Comparison of ENCODE assay signal across 24 cellular contexts in genomic region chr12:115672506-115673080, GRCh38.
DNase-seq lines count a peak whose midpoint lies in the region; ATAC-seq and TF ChIP-seq lines count a peak whose summit lies in the region.
"Had no signal": no experiment of that assay in that cellular context is flagged by ENCODE, and none has a peak within 500 bp of the region (broad histone marks: within the 10 kb centered on the region; RNA-seq: fewer than 3 reads in every experiment).

No MANE protein-coding gene starts in this region.

- peaks cover 0 to 39% (median 23%) of the 10 kb centered on the region in 10 experiments; a peak in 16 of 20 replicates for H3K4me1 ChIP-seq in BLaER1 treated with 17β-estradiol and CSF1 and Interleukin-3, amounts not matched to agents 10 nM and 100 nM
- H3K4me1 ChIP-seq in PC-9 (replicated peaks; ENCODE audit: insufficient read depth), result no peaks in the 10 kb centered on the region
- H3K4me1 ChIP-seq: A549, BE2C, Caco-2, HAP-1 had no signal

- H2AFZ ChIP-seq in PC-9, result no peak overlapping the region

- no peaks in the 10 kb centered on the region for H3K36me3 Mint-ChIP-seq in activated T-cell treated with anti-CD3 and anti-CD28 coated beads, Interleukin-2, amount 50 U/mL, for 24 hours (ENCODE audit: low read depth)
- H3K36me3 Mint-ChIP-seq: CD4-positive, CD25-positive, alpha-beta regulatory T cell; CD8-positive, alpha-beta T cell had no signal

- no peak for TF ChIP-seq CTCF in PC-9 (conservative IDR thresholded peaks at IDR 0.05)

- no peak overlapping the region for H3K4me3 Mint-ChIP-seq in activated T-cell treated with anti-CD3 and anti-CD28 coated beads, Interleukin-2, amount 50 U/mL, for 24 hours
- H3K4me3 Mint-ChIP-seq: CD4-positive, CD25-positive, alpha-beta regulatory T cell; CD8-positive, alpha-beta T cell; HFFc6 had no signal

- BruUV-seq in PC-9 (replicated peaks; lab: Mats Ljungman, UMichigan), result no TSS peak

- H3K27me3 ChIP-seq in BLaER1 treated with 17β-estradiol and CSF1 and Interleukin-3, amounts not matched to agents 10 nM and 100 nM, result no peaks in the 10 kb centered on the region
- H3K27me3 ChIP-seq in PC-9 (ENCODE audit: insufficient read depth, low read depth), result peaks cover 34% of the 10 kb centered on the region; the same call in 1 of the 2 replicates
- H3K27me3 ChIP-seq: BE2C had no signal

- H3K9me3 ChIP-seq in BLaER1 treated with 17β-estradiol and CSF1 and Interleukin-3, amounts not matched to agents 10 nM and 100 nM (replicated peaks in 1 of 11), result no peaks in the 10 kb centered on the region
- H3K9me3 ChIP-seq in PC-9 (ENCODE audit: insufficient read depth, low read depth), result no peaks in the 10 kb centered on the region
- H3K9me3 ChIP-seq: Caco-2, HAP-1 had no signal

- no peak overlapping the region for H3K9ac ChIP-seq in BLaER1 treated with 17β-estradiol and CSF1 and Interleukin-3, amounts not matched to agents 10 nM and 100 nM

- CTCF ChIA-PET in PC-9 (lab: Charles Lee), result no interaction called here

- H4K20me1 ChIP-seq in BLaER1 treated with 17β-estradiol and CSF1 and Interleukin-3, amounts not matched to agents 10 nM and 100 nM, result no peaks in the 10 kb centered on the region
- H4K20me1 ChIP-seq in PC-9 (ENCODE audit: insufficient read depth), result no peaks in the 10 kb centered on the region

- H3K27me3 Mint-ChIP-seq in activated T-cell treated with anti-CD3 and anti-CD28 coated beads, Interleukin-2, amount 50 U/mL, for 24 hours, result no peaks in the 10 kb centered on the region
- H3K27me3 Mint-ChIP-seq: CD4-positive, CD25-positive, alpha-beta regulatory T cell had no signal

- no peaks in the 10 kb centered on the region for H3K9me2 ChIP-seq in PC-9 (ENCODE audit: insufficient read depth)

- no peaks in the 10 kb centered on the region for H3K36me3 ChIP-seq in BLaER1 treated with 17β-estradiol and CSF1 and Interleukin-3, amounts not matched to agents 10 nM and 100 nM
- H3K36me3 ChIP-seq in PC-9 (ENCODE audit: low read depth), result no peaks in the 10 kb centered on the region
- H3K36me3 ChIP-seq: BE2C, HAP-1 had no signal

- H3K27ac Mint-ChIP-seq in activated T-cell treated with anti-CD3 and anti-CD28 coated beads, Interleukin-2, amount 50 U/mL, for 24 hours, result no peak overlapping the region
- H3K27ac Mint-ChIP-seq: CD4-positive, CD25-positive, alpha-beta regulatory T cell; CD8-positive, alpha-beta T cell; HFFc6 had no signal

- ATAC-seq in activated CD4-positive, CD25-positive, alpha-beta regulatory T cell treated with anti-CD3 and anti-CD28 coated beads, Interleukin-2, amount 50 U/mL, for 24 hours, result no peak
- ATAC-seq: A549; CD8-positive, alpha-beta T cell; GM12878 had no signal

- POLR2A ChIA-PET in PC-9 (lab: Charles Lee; ENCODE audit: unreplicated experiment), result no interaction called here

- H3K27ac ChIP-seq in BLaER1 treated with 17β-estradiol and CSF1 and Interleukin-3, amounts not matched to agents 10 nM and 100 nM, result no peak overlapping the region
- H3K27ac ChIP-seq in PC-9, result no peak overlapping the region
- H3K27ac ChIP-seq: A549, C4-2B had no signal

- intact Hi-C loops in posterior vena cava (cut with DNase I), result no loop called here
- intact Hi-C loops in PC-9 (cut with micrococcal nuclease; ENCODE audit: unreplicated experiment), result no loop called here

- no peak overlapping the region for H3K4me3 ChIP-seq in BLaER1 treated with 17β-estradiol and CSF1 and Interleukin-3, amounts not matched to agents 10 nM and 100 nM
- H3K4me3 ChIP-seq in PC-9, result no peak overlapping the region
- H3K4me3 ChIP-seq: A549, GM12878, HAP-1 had no signal

- no peaks in the 10 kb centered on the region for H3F3A ChIP-seq in PC-9 (ENCODE audit: insufficient read depth, low read depth)

- peak overlapping the region in 9 of 11 experiments; percentile 3 to 66 (median 53); a peak in 17 of 22 replicates for H3K4me2 ChIP-seq in BLaER1 treated with 17β-estradiol and CSF1 and Interleukin-3, amounts not matched to agents 10 nM and 100 nM
- H3K4me2 ChIP-seq in PC-9, result no peak overlapping the region
- H3K4me2 ChIP-seq: A549 had no signal

- H3K79me2 ChIP-seq in PC-9 (ENCODE audit: low read depth), result no peaks in the 10 kb centered on the region

- no peaks in the 10 kb centered on the region for H3K4me1 Mint-ChIP-seq in activated T-cell treated with anti-CD3 and anti-CD28 coated beads, Interleukin-2, amount 50 U/mL, for 24 hours (ENCODE audit: low read depth)
- H3K4me1 Mint-ChIP-seq: CD4-positive, CD25-positive, alpha-beta regulatory T cell had no signal

- peaks cover 4% of the 10 kb centered on the region for H3K9me3 Mint-ChIP-seq in activated T-cell treated with anti-CD3 and anti-CD28 coated beads, Interleukin-2, amount 50 U/mL, for 24 hours
- H3K9me3 Mint-ChIP-seq: HFFc6 had no signal

- DNase-seq in cerebellar cortex (ENCODE audit: low spot score) (peak; percentile 75), islet precursor cell (peak; percentile 43), posterior vena cava (ENCODE audit: low spot score) (peak; percentile 56), PC-9 (no peak), NCI-H128 (lab: John Stamatoyannopoulos, UW; ENCODE audit: unreplicated experiment) (no peak)
- no peak for DNase-seq in activated T-cell treated with anti-CD3 and anti-CD28 coated beads, Interleukin-2, amount 50 U/mL, for 24 hours
- DNase-seq: 8988T; ACHN; AML-193; BE2C; Caco-2; CD4-positive, CD25-positive, alpha-beta regulatory T cell; CD8-positive, alpha-beta T cell; DMS153; DND-41; GDM1; GOT3; HFFc6 had no signal

Comparison
In these comparisons a context has a peak if more than half of its experiments do, and no peak if none do; other contexts are left out.
1. DNase-seq: peak in cerebellar cortex (single experiment), islet precursor cell (single experiment) and posterior vena cava (single experiment); none in PC-9 (0 of 2), NCI-H128 (single experiment) and activated T-cell treated with anti-CD3 and anti-CD28 coated beads, Interleukin-2, amount 50 U/mL, for 24 hours (single experiment).